8 cellular contexts compared by ENCODE assay signal in the genomic region with DNA sequence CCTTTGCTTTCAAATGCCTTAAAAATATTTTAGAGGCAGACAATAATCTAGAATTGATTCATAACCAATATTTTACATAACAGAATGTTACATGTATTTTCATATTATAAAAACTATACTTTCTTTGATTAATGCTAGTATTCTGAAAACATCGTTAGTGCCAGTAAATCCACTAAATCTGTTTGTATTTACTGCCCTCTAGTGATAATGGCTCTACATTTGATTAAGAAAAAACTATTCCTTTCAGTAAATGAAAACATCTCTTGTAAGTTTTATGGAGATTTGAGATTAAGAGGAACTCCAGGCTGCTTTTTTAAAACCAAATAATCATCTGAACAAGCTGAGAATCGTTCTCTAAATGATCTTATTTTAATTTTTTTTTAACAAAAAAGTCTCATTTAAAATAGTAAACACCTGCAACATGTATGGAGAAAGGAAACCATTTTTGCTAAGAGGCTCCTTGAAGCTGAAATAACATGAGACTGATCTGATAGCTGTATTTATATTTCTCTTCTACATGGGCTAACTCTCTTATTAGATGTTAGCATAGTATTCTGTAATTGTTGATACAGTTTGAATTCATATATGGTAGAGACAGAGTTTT.
A peak's percentile ranks its signal among the peaks of the same experiment; 100 is the strongest.
DNase-seq lines count a peak whose midpoint lies in the region; ATAC-seq, FAIRE-seq and TF ChIP-seq lines count a peak whose summit lies in the region.

No MANE protein-coding gene starts in this region.

- FAIRE-seq in small intestine (lab: Jason Lieb, UNC), result peak; percentile 68

- H3K27ac ChIP-seq in small intestine (ENCODE audit: low read depth in 1 of 2, low read length in 1 of 2), result no peak overlapping the region

- no peaks in the 10 kb centered on the region for H3K4me1 ChIP-seq in small intestine (ENCODE audit: control insufficient read depth in 2 of 2, insufficient read depth in 1 of 2, low read depth in 1 of 2, low read length in 1 of 2)

- DNase-seq in NCI-H748 (lab: John Stamatoyannopoulos, UW; ENCODE audit: unreplicated experiment), result peak; percentile 30
- DNase-seq in NCI-H748 treated with DMSO at 0.1 percent for 48 hours (lab: John Stamatoyannopoulos, UW), result no peak
- peak; percentile 27 for DNase-seq in NCI-H82 (lab: John Stamatoyannopoulos, UW)
- DNase-seq in epithelial cell of proximal tubule (ENCODE audit: low read depth), result no peak
- DNase-seq in small intestine, result peak; percentile 5
- DNase-seq in activated T-cell treated with anti-CD3 and anti-CD28 coated beads for 4 hours, result no peak
- no peak for DNase-seq in stimulated activated naive CD8-positive, alpha-beta T cell treated with anti-CD3 and anti-CD28 coated beads, Interleukin-15, Interleukin-2, amounts not matched to agents 100 U/mL and 50 U/mL, for 24 hours

- peak; percentile 48 for TF ChIP-seq CTCF in epithelial cell of proximal tubule (conservative IDR thresholded peaks at IDR 0.05; ENCODE audit: low read depth, low read length)

- no peaks in the 10 kb centered on the region for H3K36me3 ChIP-seq in small intestine (ENCODE audit: control insufficient read depth in 2 of 2, insufficient read depth in 2 of 2, low read length in 2 of 2)

- WGBS in small intestine, 3 donors, result 11 to 21% (median 17%) methylated on average over 2 of the region's 2 CpGs

- no peaks in the 10 kb centered on the region for H3K9me3 ChIP-seq in small intestine (ENCODE audit: control insufficient read depth, low read depth)

- no peaks in the 10 kb centered on the region for H3K27me3 ChIP-seq in small intestine (ENCODE audit: control insufficient read depth in 2 of 2, insufficient read depth in 2 of 2, low read length in 2 of 2)

- ATAC-seq in stimulated activated naive CD8-positive, alpha-beta T cell treated with anti-CD3 and anti-CD28 coated beads, Interleukin-15, Interleukin-2, amounts not matched to agents 100 U/mL and 50 U/mL, for 24 hours, result no peak
- no peak for ATAC-seq in HG02852 (IDR thresholded peaks at IDR 0.05; ENCODE audit: unreplicated experiment)

- no peak overlapping the region for H3K4me3 ChIP-seq in epithelial cell of proximal tubule (ENCODE audit: low read depth, low read length)
- H3K4me3 ChIP-seq in small intestine (ENCODE audit: low read depth in 1 of 2, low read length in 2 of 2), result no peak overlapping the region

Comparison
In these comparisons a context has a peak if more than half of its experiments do, and no peak if none do; other contexts are left out.
1. DNase-seq: peak in NCI-H748 (single experiment), NCI-H82 (single experiment) and small intestine (single experiment); none in NCI-H748 treated with DMSO at 0.1 percent for 48 hours (single experiment), epithelial cell of proximal tubule (single experiment), activated T-cell treated with anti-CD3 and anti-CD28 coated beads for 4 hours (single experiment) and stimulated activated naive CD8-positive, alpha-beta T cell treated with anti-CD3 and anti-CD28 coated beads, Interleukin-15, Interleukin-2, amounts not matched to agents 100 U/mL and 50 U/mL, for 24 hours (single experiment).